Comparison of ENCODE assay signal across 1 cellular context in genomic region chr17:6674586-6674985, GRCh38.
TF ChIP-seq lines count a peak whose summit lies in the region.

No MANE protein-coding gene starts in this region.

TF ChIP-seq in H1, 55 proteins besides CTCF, POLR2A, EP300 and RAD21:
- TF ChIP-seq TCF12 (IDR thresholded peaks at IDR 0.05; ENCODE audit: low read depth, low read length) (no peak), NANOG (IDR thresholded peaks at IDR 0.05; ENCODE audit: insufficient read depth, low read depth, low read length, poor library complexity, severe bottlenecking) (no peak), EZH2 (IDR thresholded peaks at IDR 0.05; ENCODE audit: low read depth, low read length, severe bottlenecking) (no peak), CHD2 (IDR thresholded peaks at IDR 0.05; ENCODE audit: low read length) (no peak)
